Comparison of ENCODE assay signal across 24 cellular contexts in genomic region chr4:82754546-82755165, GRCh38. TPM values are rescaled to one million over a fixed set of nuclear protein-coding genes. Genes with fewer than 3 reads are reported as not detected.
DNase-seq lines count a peak whose midpoint lies in the region; ATAC-seq and TF ChIP-seq lines count a peak whose summit lies in the region.
"Had no signal": no experiment of that assay in that cellular context is flagged by ENCODE, and none has a peak within 500 bp of the region (broad histone marks: within the 10 kb centered on the region; RNA-seq: fewer than 3 reads in every experiment).

No MANE protein-coding gene starts in this region.

- peaks cover 4% of the 10 kb centered on the region; the same call in 2 of the 3 replicates for H3K4me1 Mint-ChIP-seq in GM23338
- peaks cover 54% of the 10 kb centered on the region for H3K4me1 Mint-ChIP-seq in nephron progenitor cell

- H3K4me3 ChIP-seq in GM23338 (no peak overlapping the region), ascending aorta (peak overlapping the region in 1 of 2 donors; percentile 1), gastroesophageal sphincter (no peak overlapping the region), sigmoid colon (no peak overlapping the region)
- H3K4me3 ChIP-seq: lung, right lobe of liver had no signal

- no peaks in the 10 kb centered on the region for H3K9me3 Mint-ChIP-seq in GM23338
- H3K9me3 Mint-ChIP-seq in nephron progenitor cell, result no peaks in the 10 kb centered on the region
- H3K9me3 Mint-ChIP-seq: activated CD4-positive, alpha-beta memory T cell treated with anti-CD3 and anti-CD28 coated beads for 36 hours; CD4-positive, alpha-beta T cell; stimulated activated effector memory CD8-positive, alpha-beta T cell treated with anti-CD3 and anti-CD28 coated beads, Interleukin-12 subunit alpha, Interleukin-12 subunit beta, amount 100 ng/mL, for 72 hours had no signal

- H3K9me2 ChIP-seq in GM23338 (ENCODE audit: insufficient read depth), result no peaks in the 10 kb centered on the region; the same call in 1 of the 2 replicates

- H3K4me1 ChIP-seq in GM23338 (ENCODE audit: insufficient read depth) (no peaks in the 10 kb centered on the region), ascending aorta (peaks cover 6 to 14% of the 10 kb centered on the region in 2 donors), gastroesophageal sphincter (peaks cover 0 to 36% (median 14%) of the 10 kb centered on the region in 3 donors), sigmoid colon (peaks cover 0 to 24% (median 21%) of the 10 kb centered on the region in 4 donors)
- H3K4me1 ChIP-seq: right lobe of liver had no signal

- H3K36me3 ChIP-seq in GM23338 (ENCODE audit: insufficient read depth) (no peaks in the 10 kb centered on the region), ascending aorta (no peaks in the 10 kb centered on the region), gastroesophageal sphincter (no peaks in the 10 kb centered on the region), sigmoid colon (no peaks in the 10 kb centered on the region)
- H3K36me3 ChIP-seq: right lobe of liver had no signal

- no peaks in the 10 kb centered on the region for H3K27me3 ChIP-seq in GM23338 (ENCODE audit: insufficient read depth)
- no peaks in the 10 kb centered on the region for H3K27me3 ChIP-seq in ascending aorta
- H3K27me3 ChIP-seq in gastroesophageal sphincter, result no peaks in the 10 kb centered on the region
- no peaks in the 10 kb centered on the region for H3K27me3 ChIP-seq in sigmoid colon
- H3K27me3 ChIP-seq: right lobe of liver had no signal

- H3K9me3 ChIP-seq in ascending aorta, result no peaks in the 10 kb centered on the region
- no peaks in the 10 kb centered on the region for H3K9me3 ChIP-seq in gastroesophageal sphincter
- no peaks in the 10 kb centered on the region for H3K9me3 ChIP-seq in sigmoid colon
- H3K9me3 ChIP-seq: right lobe of liver had no signal

- ATAC-seq in GM23338, result no peak
- no peak for ATAC-seq in gastroesophageal sphincter
- ATAC-seq in HG02623 (IDR thresholded peaks at IDR 0.05; ENCODE audit: unreplicated experiment), result no peak
- no peak for ATAC-seq in HG02678 (IDR thresholded peaks at IDR 0.05; ENCODE audit: unreplicated experiment)
- ATAC-seq: right lobe of liver; stimulated activated effector memory CD8-positive, alpha-beta T cell treated with anti-CD3 and anti-CD28 coated beads, Interleukin-12 subunit alpha, Interleukin-12 subunit beta, amount 100 ng/mL, for 72 hours had no signal

- intact Hi-C loops in ascending aorta (cut with DNase I), result no loop called here
- intact Hi-C loops in sigmoid colon (cut with DNase I), result no loop called here

- DNase-seq in GM23338 (ENCODE audit: low spot score) (no peak), ascending aorta (ENCODE audit: low spot score in 2 of 2) (peak in 1 of 2 donors; percentile 18), sigmoid colon (no peak), nephron progenitor cell (no peak)
- DNase-seq in stimulated activated CD4-positive, alpha-beta T cell treated with anti-CD3 and anti-CD28 coated beads, Interleukin-15, amount 100 ng/mL, for 24 hours, result no peak
- DNase-seq: activated CD4-positive, alpha-beta memory T cell treated with anti-CD3 and anti-CD28 coated beads for 36 hours; activated CD4-positive, CD25-positive, alpha-beta regulatory T cell; activated gamma-delta T cell; CD4-positive, alpha-beta T cell; central memory CD4-positive, alpha-beta T cell; DMS53; effector memory CD4-positive, alpha-beta T cell; glutamatergic neuron; Karpas-422; NCI-H1048; NCI-H187 treated with DMSO at 0.1 percent for 48 hours; NCI-H510A treated with DMSO at 0.1 percent for 48 hours; right lobe of liver had no signal

- H3K36me3 Mint-ChIP-seq in GM23338 (ENCODE audit: low read depth), result no peaks in the 10 kb centered on the region
- no peaks in the 10 kb centered on the region for H3K36me3 Mint-ChIP-seq in nephron progenitor cell (ENCODE audit: low read depth)
- H3K36me3 Mint-ChIP-seq: activated CD4-positive, alpha-beta memory T cell treated with anti-CD3 and anti-CD28 coated beads for 36 hours; stimulated activated effector memory CD8-positive, alpha-beta T cell treated with anti-CD3 and anti-CD28 coated beads, Interleukin-12 subunit alpha, Interleukin-12 subunit beta, amount 100 ng/mL, for 72 hours had no signal

- H3F3A ChIP-seq in GM23338 (replicated peaks; ENCODE audit: low read depth), result no peaks in the 10 kb centered on the region

- no peak for TF ChIP-seq POLR2A in gastroesophageal sphincter (IDR thresholded peaks at IDR 0.05)
- TF ChIP-seq POLR2A in sigmoid colon (IDR thresholded peaks at IDR 0.05), result no peak

- H4K20me1 ChIP-seq in GM23338 (replicated peaks; ENCODE audit: insufficient read depth), result no peaks in the 10 kb centered on the region

- TF ChIP-seq EP300 in gastroesophageal sphincter (IDR thresholded peaks at IDR 0.05), result no peak
- TF ChIP-seq EP300 in sigmoid colon (IDR thresholded peaks at IDR 0.05), result no peak

- no peak overlapping the region for H2AFZ ChIP-seq in GM23338

- H3K27ac Mint-ChIP-seq in GM23338 (no peak overlapping the region), nephron progenitor cell (no peak overlapping the region)
- H3K27ac Mint-ChIP-seq: activated CD4-positive, alpha-beta memory T cell treated with anti-CD3 and anti-CD28 coated beads for 36 hours; CD4-positive, alpha-beta T cell; stimulated activated effector memory CD8-positive, alpha-beta T cell treated with anti-CD3 and anti-CD28 coated beads, Interleukin-12 subunit alpha, Interleukin-12 subunit beta, amount 100 ng/mL, for 72 hours had no signal

- H3K27ac ChIP-seq in GM23338 (ENCODE audit: low read depth) (no peak overlapping the region), ascending aorta (peak overlapping the region; percentile 73 to 76), gastroesophageal sphincter (peak overlapping the region in 3 of 4 donors; percentile 46 to 67 (median 57)), sigmoid colon (peak overlapping the region; percentile 45 to 57 (median 51))
- H3K27ac ChIP-seq: right lobe of liver, RWPE1 had no signal

- no peak overlapping the region for H3K4me2 ChIP-seq in GM23338

- no peaks in the 10 kb centered on the region for H3K79me2 ChIP-seq in GM23338 (replicated peaks; ENCODE audit: insufficient read depth)

- H3K27me3 Mint-ChIP-seq in GM23338 (ENCODE audit: insufficient read depth, low read depth, poor library complexity) (peaks cover 15% of the 10 kb centered on the region), nephron progenitor cell (ENCODE audit: low read depth, poor library complexity) (peaks cover 17% of the 10 kb centered on the region)
- H3K27me3 Mint-ChIP-seq: CD4-positive, alpha-beta T cell had no signal

- no peak for TF ChIP-seq CTCF in GM23338 (conservative IDR thresholded peaks at IDR 0.05; ENCODE audit: low read depth in 2 of 2)
- TF ChIP-seq CTCF in ascending aorta (IDR thresholded peaks at IDR 0.05), result no peak
- TF ChIP-seq CTCF in gastroesophageal sphincter (IDR thresholded peaks at IDR 0.05), result no peak
- no peak for TF ChIP-seq CTCF in sigmoid colon (IDR thresholded peaks at IDR 0.05)
- TF ChIP-seq CTCF in nephron progenitor cell (IDR thresholded peaks at IDR 0.05), result no peak

- no peak overlapping the region for H3K4me3 Mint-ChIP-seq in GM23338
- H3K4me3 Mint-ChIP-seq in nephron progenitor cell, result no peak overlapping the region
- H3K4me3 Mint-ChIP-seq: activated CD4-positive, alpha-beta memory T cell treated with anti-CD3 and anti-CD28 coated beads for 36 hours; CD4-positive, alpha-beta T cell; stimulated activated effector memory CD8-positive, alpha-beta T cell treated with anti-CD3 and anti-CD28 coated beads, Interleukin-12 subunit alpha, Interleukin-12 subunit beta, amount 100 ng/mL, for 72 hours had no signal

- 21 to 26% methylated on average over 2 to 3 of the region's 6 CpGs for WGBS in gastroesophageal sphincter (ENCODE audit: low coverage in 1 of 2), 2 donors
- 78 to 88% methylated on average over 6 of the region's 6 CpGs for WGBS in sigmoid colon, 2 donors

TF ChIP-seq in GM23338, 12 proteins besides CTCF, POLR2A, EP300 and RAD21:
- TF ChIP-seq EZH2 (IDR thresholded peaks at IDR 0.05; ENCODE audit: low read depth, unreplicated experiment), result no peak
- TF ChIP-seq, protein P1, sequence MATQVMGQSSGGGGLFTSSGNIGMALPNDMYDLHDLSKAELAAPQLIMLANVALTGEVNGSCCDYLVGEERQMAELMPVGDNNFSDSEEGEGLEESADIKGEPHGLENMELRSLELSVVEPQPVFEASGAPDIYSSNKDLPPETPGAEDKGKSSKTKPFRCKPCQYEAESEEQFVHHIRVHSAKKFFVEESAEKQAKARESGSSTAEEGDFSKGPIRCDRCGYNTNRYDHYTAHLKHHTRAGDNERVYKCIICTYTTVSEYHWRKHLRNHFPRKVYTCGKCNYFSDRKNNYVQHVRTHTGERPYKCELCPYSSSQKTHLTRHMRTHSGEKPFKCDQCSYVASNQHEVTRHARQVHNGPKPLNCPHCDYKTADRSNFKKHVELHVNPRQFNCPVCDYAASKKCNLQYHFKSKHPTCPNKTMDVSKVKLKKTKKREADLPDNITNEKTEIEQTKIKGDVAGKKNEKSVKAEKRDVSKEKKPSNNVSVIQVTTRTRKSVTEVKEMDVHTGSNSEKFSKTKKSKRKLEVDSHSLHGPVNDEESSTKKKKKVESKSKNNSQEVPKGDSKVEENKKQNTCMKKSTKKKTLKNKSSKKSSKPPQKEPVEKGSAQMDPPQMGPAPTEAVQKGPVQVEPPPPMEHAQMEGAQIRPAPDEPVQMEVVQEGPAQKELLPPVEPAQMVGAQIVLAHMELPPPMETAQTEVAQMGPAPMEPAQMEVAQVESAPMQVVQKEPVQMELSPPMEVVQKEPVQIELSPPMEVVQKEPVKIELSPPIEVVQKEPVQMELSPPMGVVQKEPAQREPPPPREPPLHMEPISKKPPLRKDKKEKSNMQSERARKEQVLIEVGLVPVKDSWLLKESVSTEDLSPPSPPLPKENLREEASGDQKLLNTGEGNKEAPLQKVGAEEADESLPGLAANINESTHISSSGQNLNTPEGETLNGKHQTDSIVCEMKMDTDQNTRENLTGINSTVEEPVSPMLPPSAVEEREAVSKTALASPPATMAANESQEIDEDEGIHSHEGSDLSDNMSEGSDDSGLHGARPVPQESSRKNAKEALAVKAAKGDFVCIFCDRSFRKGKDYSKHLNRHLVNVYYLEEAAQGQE (IDR thresholded peaks at IDR 0.05; ENCODE audit: unreplicated experiment), result peak; percentile 47

RNA-seq across cellular contexts. Expression of gene SCD5, which starts 43.9 kb away (rescaled TPM):
- 1.5 and 1.6 TPM in 2 replicates for total RNA-seq in GM23338 (2014; rRNA removed; shearing (Covaris generic))
- polyA plus RNA-seq in GM23338 (2016; fragmentation: Nextera tagmentation; extraction: Ambion mirVana) (0.79 and 0.85 TPM in 2 replicates), sigmoid colon (1 to 10 TPM in 2 of 3 donors, under 1 TPM in 1; 0.69 to 4.7 (median 1.2) TPM)
- total RNA-seq in ascending aorta (28.0 TPM), gastroesophageal sphincter (10 to 100 TPM; 15.5 to 21.8 (median 20.3) TPM), sigmoid colon (10 to 100 TPM; 27.3 to 30.7 (median 29.0) TPM)
